In genomic region chr17:6941989-6942388, GRCh38 we compare ENCODE assay signal across 1 cellular context.
TF ChIP-seq lines count a peak whose summit lies in the region.

No MANE protein-coding gene starts in this region.

TF ChIP-seq in GM23338, 12 proteins besides CTCF, POLR2A, EP300 and RAD21:
- TF ChIP-seq, protein P1, sequence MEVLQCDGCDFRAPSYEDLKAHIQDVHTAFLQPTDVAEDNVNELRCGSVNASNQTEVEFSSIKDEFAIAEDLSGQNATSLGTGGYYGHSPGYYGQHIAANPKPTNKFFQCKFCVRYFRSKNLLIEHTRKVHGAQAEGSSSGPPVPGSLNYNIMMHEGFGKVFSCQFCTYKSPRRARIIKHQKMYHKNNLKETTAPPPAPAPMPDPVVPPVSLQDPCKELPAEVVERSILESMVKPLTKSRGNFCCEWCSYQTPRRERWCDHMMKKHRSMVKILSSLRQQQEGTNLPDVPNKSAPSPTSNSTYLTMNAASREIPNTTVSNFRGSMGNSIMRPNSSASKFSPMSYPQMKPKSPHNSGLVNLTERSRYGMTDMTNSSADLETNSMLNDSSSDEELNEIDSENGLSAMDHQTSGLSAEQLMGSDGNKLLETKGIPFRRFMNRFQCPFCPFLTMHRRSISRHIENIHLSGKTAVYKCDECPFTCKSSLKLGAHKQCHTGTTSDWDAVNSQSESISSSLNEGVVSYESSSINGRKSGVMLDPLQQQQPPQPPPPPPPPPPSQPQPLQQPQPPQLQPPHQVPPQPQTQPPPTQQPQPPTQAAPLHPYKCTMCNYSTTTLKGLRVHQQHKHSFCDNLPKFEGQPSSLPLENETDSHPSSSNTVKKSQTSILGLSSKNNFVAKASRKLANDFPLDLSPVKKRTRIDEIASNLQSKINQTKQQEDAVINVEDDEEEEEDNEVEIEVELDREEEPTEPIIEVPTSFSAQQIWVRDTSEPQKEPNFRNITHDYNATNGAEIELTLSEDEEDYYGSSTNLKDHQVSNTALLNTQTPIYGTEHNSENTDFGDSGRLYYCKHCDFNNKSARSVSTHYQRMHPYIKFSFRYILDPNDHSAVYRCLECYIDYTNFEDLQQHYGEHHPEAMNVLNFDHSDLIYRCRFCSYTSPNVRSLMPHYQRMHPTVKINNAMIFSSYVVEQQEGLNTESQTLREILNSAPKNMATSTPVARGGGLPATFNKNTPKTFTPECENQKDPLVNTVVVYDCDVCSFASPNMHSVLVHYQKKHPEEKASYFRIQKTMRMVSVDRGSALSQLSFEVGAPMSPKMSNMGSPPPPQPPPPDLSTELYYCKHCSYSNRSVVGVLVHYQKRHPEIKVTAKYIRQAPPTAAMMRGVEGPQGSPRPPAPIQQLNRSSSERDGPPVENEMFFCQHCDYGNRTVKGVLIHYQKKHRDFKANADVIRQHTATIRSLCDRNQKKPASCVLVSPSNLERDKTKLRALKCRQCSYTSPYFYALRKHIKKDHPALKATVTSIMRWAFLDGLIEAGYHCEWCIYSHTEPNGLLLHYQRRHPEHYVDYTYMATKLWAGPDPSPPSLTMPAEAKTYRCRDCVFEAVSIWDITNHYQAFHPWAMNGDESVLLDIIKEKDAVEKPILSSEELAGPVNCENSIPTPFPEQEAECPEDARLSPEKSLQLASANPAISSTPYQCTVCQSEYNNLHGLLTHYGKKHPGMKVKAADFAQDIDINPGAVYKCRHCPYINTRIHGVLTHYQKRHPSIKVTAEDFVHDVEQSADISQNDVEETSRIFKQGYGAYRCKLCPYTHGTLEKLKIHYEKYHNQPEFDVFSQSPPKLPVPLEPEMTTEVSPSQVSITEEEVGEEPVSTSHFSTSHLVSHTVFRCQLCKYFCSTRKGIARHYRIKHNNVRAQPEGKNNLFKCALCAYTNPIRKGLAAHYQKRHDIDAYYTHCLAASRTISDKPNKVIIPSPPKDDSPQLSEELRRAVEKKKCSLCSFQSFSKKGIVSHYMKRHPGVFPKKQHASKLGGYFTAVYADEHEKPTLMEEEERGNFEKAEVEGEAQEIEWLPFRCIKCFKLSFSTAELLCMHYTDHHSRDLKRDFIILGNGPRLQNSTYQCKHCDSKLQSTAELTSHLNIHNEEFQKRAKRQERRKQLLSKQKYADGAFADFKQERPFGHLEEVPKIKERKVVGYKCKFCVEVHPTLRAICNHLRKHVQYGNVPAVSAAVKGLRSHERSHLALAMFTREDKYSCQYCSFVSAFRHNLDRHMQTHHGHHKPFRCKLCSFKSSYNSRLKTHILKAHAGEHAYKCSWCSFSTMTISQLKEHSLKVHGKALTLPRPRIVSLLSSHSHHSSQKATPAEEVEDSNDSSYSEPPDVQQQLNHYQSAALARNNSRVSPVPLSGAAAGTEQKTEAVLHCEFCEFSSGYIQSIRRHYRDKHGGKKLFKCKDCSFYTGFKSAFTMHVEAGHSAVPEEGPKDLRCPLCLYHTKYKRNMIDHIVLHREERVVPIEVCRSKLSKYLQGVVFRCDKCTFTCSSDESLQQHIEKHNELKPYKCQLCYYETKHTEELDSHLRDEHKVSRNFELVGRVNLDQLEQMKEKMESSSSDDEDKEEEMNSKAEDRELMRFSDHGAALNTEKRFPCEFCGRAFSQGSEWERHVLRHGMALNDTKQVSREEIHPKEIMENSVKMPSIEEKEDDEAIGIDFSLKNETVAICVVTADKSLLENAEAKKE (CRISPR knock-in tag; IDR thresholded peaks at IDR 0.05), result no peak
- TF ChIP-seq POLR2AphosphoS5 (IDR thresholded peaks at IDR 0.05; ENCODE audit: low read depth) (no peak), NANOG (IDR thresholded peaks at IDR 0.05; ENCODE audit: borderline replicate concordance) (no peak), ETS1 (IDR thresholded peaks at IDR 0.05) (no peak), EZH2 (IDR thresholded peaks at IDR 0.05; ENCODE audit: low read depth, unreplicated experiment) (no peak), JUNB (IDR thresholded peaks at IDR 0.05; ENCODE audit: unreplicated experiment) (no peak), ZNF331 (CRISPR knock-in tag; IDR thresholded peaks at IDR 0.05; ENCODE audit: low read depth) (no peak), EZH2phosphoT487 (IDR thresholded peaks at IDR 0.05; ENCODE audit: unreplicated experiment) (no peak), STAT1 (IDR thresholded peaks at IDR 0.05; ENCODE audit: unreplicated experiment) (no peak), ZNF114 (CRISPR knock-in tag; IDR thresholded peaks at IDR 0.05) (no peak), CREB1 (CRISPR knock-in tag; IDR thresholded peaks at IDR 0.05; ENCODE audit: low read depth) (no peak)
- TF ChIP-seq, protein P2, sequence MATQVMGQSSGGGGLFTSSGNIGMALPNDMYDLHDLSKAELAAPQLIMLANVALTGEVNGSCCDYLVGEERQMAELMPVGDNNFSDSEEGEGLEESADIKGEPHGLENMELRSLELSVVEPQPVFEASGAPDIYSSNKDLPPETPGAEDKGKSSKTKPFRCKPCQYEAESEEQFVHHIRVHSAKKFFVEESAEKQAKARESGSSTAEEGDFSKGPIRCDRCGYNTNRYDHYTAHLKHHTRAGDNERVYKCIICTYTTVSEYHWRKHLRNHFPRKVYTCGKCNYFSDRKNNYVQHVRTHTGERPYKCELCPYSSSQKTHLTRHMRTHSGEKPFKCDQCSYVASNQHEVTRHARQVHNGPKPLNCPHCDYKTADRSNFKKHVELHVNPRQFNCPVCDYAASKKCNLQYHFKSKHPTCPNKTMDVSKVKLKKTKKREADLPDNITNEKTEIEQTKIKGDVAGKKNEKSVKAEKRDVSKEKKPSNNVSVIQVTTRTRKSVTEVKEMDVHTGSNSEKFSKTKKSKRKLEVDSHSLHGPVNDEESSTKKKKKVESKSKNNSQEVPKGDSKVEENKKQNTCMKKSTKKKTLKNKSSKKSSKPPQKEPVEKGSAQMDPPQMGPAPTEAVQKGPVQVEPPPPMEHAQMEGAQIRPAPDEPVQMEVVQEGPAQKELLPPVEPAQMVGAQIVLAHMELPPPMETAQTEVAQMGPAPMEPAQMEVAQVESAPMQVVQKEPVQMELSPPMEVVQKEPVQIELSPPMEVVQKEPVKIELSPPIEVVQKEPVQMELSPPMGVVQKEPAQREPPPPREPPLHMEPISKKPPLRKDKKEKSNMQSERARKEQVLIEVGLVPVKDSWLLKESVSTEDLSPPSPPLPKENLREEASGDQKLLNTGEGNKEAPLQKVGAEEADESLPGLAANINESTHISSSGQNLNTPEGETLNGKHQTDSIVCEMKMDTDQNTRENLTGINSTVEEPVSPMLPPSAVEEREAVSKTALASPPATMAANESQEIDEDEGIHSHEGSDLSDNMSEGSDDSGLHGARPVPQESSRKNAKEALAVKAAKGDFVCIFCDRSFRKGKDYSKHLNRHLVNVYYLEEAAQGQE (IDR thresholded peaks at IDR 0.05; ENCODE audit: unreplicated experiment), result no peak
TF ChIP-seq in GM23338: peak in this region for 0.
